8 cellular contexts compared by ENCODE assay signal in genomic region chr13:87274209-87274819, GRCh38.
DNase-seq lines count a peak whose midpoint lies in the region; ATAC-seq and TF ChIP-seq lines count a peak whose summit lies in the region.

No MANE protein-coding gene starts in this region.

- H3K27me3 ChIP-seq in Loucy (ENCODE audit: insufficient read depth, low read length, poor library complexity, severe bottlenecking) = no peaks in the 10 kb centered on the region

- no peaks in the 10 kb centered on the region for H3K9me3 ChIP-seq in Loucy (ENCODE audit: insufficient read depth, low read depth, low read length)

- no peaks in the 10 kb centered on the region for H3K36me3 Mint-ChIP-seq in stimulated activated effector memory CD8-positive, alpha-beta T cell treated with anti-CD3 and anti-CD28 coated beads, Interleukin-12 subunit alpha, Interleukin-12 subunit beta, amount 100 ng/mL, for 72 hours

- no peak overlapping the region for H3K9ac ChIP-seq in Loucy (ENCODE audit: low read depth, low read length, poor library complexity, severe bottlenecking)

- H3K4me3 ChIP-seq in Loucy (ENCODE audit: low read length, poor library complexity, severe bottlenecking) (no peak overlapping the region), fibroblast of the aortic adventitia (ENCODE audit: low read depth, low read length) (no peak overlapping the region)

- DNase-seq in stimulated activated CD4-positive, alpha-beta T cell treated with anti-CD3 and anti-CD28 coated beads, Interleukin-12 subunit alpha, Interleukin-12 subunit beta, amount 100 ng/mL, for 48 hours (ENCODE audit: low read depth in 2 of 3, low spot score in 1 of 3) = peak in 2 of 3 donors; percentile 5 to 24
- DNase-seq in stimulated activated CD4-positive, alpha-beta T cell treated with anti-CD3 and anti-CD28 coated beads, Interleukin-4, amount 100 ng/mL, for 1 hour = no peak
- DNase-seq in SK-MEL-5 (ENCODE audit: low read depth, low spot score) (peak; percentile 72), fibroblast of the aortic adventitia (ENCODE audit: low read depth) (peak; percentile 43), dedifferentiated amniotic fluid mesenchymal stem cell (ENCODE audit: extremely low spot score) (no peak)
- peak in 1 of 2 donors; percentile 4 for DNase-seq in stimulated activated effector memory CD8-positive, alpha-beta T cell treated with anti-CD3 and anti-CD28 coated beads, Interleukin-12 subunit alpha, Interleukin-12 subunit beta, amount 100 ng/mL, for 72 hours (ENCODE audit: low spot score in 2 of 2)

- H3K9me3 Mint-ChIP-seq in stimulated activated effector memory CD8-positive, alpha-beta T cell treated with anti-CD3 and anti-CD28 coated beads, Interleukin-12 subunit alpha, Interleukin-12 subunit beta, amount 100 ng/mL, for 72 hours = no peaks in the 10 kb centered on the region

- no peak overlapping the region for H3K27ac Mint-ChIP-seq in stimulated activated effector memory CD8-positive, alpha-beta T cell treated with anti-CD3 and anti-CD28 coated beads, Interleukin-12 subunit alpha, Interleukin-12 subunit beta, amount 100 ng/mL, for 72 hours

- no peaks in the 10 kb centered on the region for H4K20me1 ChIP-seq in Loucy (ENCODE audit: insufficient read depth, low read length, poor library complexity, severe bottlenecking)

- H2AFZ ChIP-seq in Loucy (ENCODE audit: low read length) = peak overlapping the region; percentile 78

- no peaks in the 10 kb centered on the region for H3K79me2 ChIP-seq in Loucy (ENCODE audit: insufficient read depth, low read length)

- in situ Hi-C loops in SK-MEL-5 (cut with HindIII; ENCODE audit: low pct_unique_long_range_greater_than_20kb, low sequenced_read_pairs) = no loop called here

- no peak overlapping the region for H3K4me3 Mint-ChIP-seq in stimulated activated effector memory CD8-positive, alpha-beta T cell treated with anti-CD3 and anti-CD28 coated beads, Interleukin-12 subunit alpha, Interleukin-12 subunit beta, amount 100 ng/mL, for 72 hours

- H3K9me2 ChIP-seq in Loucy (replicated peaks; ENCODE audit: low read depth, low read length) = no peaks in the 10 kb centered on the region

- no peaks in the 10 kb centered on the region for H3K4me1 Mint-ChIP-seq in stimulated activated effector memory CD8-positive, alpha-beta T cell treated with anti-CD3 and anti-CD28 coated beads, Interleukin-12 subunit alpha, Interleukin-12 subunit beta, amount 100 ng/mL, for 72 hours

- peak; percentile 57 for ATAC-seq in stimulated activated effector memory CD8-positive, alpha-beta T cell treated with anti-CD3 and anti-CD28 coated beads, Interleukin-12 subunit alpha, Interleukin-12 subunit beta, amount 100 ng/mL, for 72 hours
- ATAC-seq in GM19397 (IDR thresholded peaks at IDR 0.05; ENCODE audit: unreplicated experiment) = no peak

- H3K4me1 ChIP-seq in Loucy (ENCODE audit: insufficient read depth, low read length, poor library complexity, severe bottlenecking) = no peaks in the 10 kb centered on the region

- no peak overlapping the region for H3K4me2 ChIP-seq in Loucy (ENCODE audit: low read depth, low read length, poor library complexity, severe bottlenecking)

- H3K36me3 ChIP-seq in Loucy (ENCODE audit: insufficient read depth, low read length) = no peaks in the 10 kb centered on the region

- no peaks in the 10 kb centered on the region for H3F3A ChIP-seq in Loucy (ENCODE audit: low read depth)

- TF ChIP-seq CTCF in Loucy (conservative IDR thresholded peaks at IDR 0.05; ENCODE audit: low read length) (peak; percentile 79), fibroblast of the aortic adventitia (IDR thresholded peaks at IDR 0.05; ENCODE audit: insufficient read depth, low read length) (peak; percentile 55)

Comparison
In these comparisons a context has a peak if more than half of its experiments do, and no peak if none do; other contexts are left out.
1. DNase-seq: peak in stimulated activated CD4-positive, alpha-beta T cell treated with anti-CD3 and anti-CD28 coated beads, Interleukin-12 subunit alpha, Interleukin-12 subunit beta, amount 100 ng/mL, for 48 hours (2 of 3), SK-MEL-5 (single experiment) and fibroblast of the aortic adventitia (single experiment); none in stimulated activated CD4-positive, alpha-beta T cell treated with anti-CD3 and anti-CD28 coated beads, Interleukin-4, amount 100 ng/mL, for 1 hour (single experiment) and dedifferentiated amniotic fluid mesenchymal stem cell (single experiment).